ENCODE assay signal across 16 cellular contexts in the genomic region with DNA sequence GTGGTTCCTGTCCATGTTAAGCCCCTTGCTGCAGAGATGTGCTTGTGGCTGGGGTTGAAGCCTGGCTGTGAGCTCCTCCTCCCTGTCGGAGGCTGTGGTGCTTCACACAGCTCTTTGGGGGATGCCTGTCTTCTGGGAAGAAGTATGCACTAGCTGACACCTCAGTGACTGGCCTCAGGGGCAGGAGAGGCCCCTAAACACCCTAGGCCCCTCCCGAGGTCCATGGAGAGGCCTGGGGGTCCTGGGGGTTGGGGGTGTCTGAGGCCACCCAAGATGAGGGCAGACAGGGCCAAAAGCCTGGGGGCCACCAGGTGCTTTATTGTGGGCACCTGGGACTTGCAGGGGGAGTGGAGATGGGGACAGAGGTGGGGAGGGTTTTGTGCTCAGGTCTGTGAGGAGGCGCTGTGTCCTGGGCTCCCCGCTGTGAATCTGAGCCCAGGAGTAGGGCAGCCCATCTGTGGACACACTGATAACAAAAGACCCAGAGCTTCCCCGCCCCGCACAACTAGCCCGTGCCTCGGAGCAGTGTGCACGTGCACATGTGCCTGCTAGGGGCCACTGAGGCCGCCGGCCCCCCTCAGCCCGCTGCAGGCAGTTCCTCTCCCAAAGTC.
DNase-seq lines count a peak whose midpoint lies in the region; ATAC-seq and TF ChIP-seq lines count a peak whose summit lies in the region.
"Had no signal": no experiment of that assay in that cellular context is flagged by ENCODE, and none has a peak within 500 bp of the region (broad histone marks: within the 10 kb centered on the region; RNA-seq: fewer than 3 reads in every experiment).

No MANE protein-coding gene starts in this region.

- no peak overlapping the region for H2AFZ ChIP-seq in Karpas-422 (ENCODE audit: low read length)

- H3K27ac ChIP-seq in RWPE2 (ENCODE audit: poor library complexity, severe bottlenecking), result no peak overlapping the region
- no peak overlapping the region for H3K27ac ChIP-seq in heart left ventricle
- no peak overlapping the region for H3K27ac ChIP-seq in Karpas-422 (ENCODE audit: low read length)

- TF ChIP-seq CTCF in CD14-positive monocyte (IDR thresholded peaks at IDR 0.05) (no peak), RWPE2 (IDR thresholded peaks at IDR 0.05; ENCODE audit: poor library complexity, severe bottlenecking) (no peak), heart left ventricle (IDR thresholded peaks at IDR 0.05) (no peak), osteocyte (IDR thresholded peaks at IDR 0.05) (no peak)

- H3K27me3 Mint-ChIP-seq in CD14-positive monocyte (ENCODE audit: low read depth in 3 of 3), result peaks cover 0 to 16% (median 3%) of the 10 kb centered on the region in 3 donors
- no peaks in the 10 kb centered on the region for H3K27me3 Mint-ChIP-seq in osteocyte (ENCODE audit: unreplicated experiment)
- H3K27me3 Mint-ChIP-seq: B cell; naive thymus-derived CD8-positive, alpha-beta T cell had no signal

- H3K27me3 ChIP-seq in RWPE2 (ENCODE audit: insufficient read depth, poor library complexity, severe bottlenecking) (no peaks in the 10 kb centered on the region), heart left ventricle (no peaks in the 10 kb centered on the region), Karpas-422 (ENCODE audit: low read length) (no peaks in the 10 kb centered on the region)

- no peaks in the 10 kb centered on the region for H3K9me2 ChIP-seq in Karpas-422 (replicated peaks; ENCODE audit: insufficient read depth, low read length)

- peaks cover 0 to 2% (median 0%) of the 10 kb centered on the region in 7 donors for H3K9me3 Mint-ChIP-seq in CD14-positive monocyte
- H3K9me3 Mint-ChIP-seq in osteocyte (ENCODE audit: unreplicated experiment), result no peaks in the 10 kb centered on the region
- H3K9me3 Mint-ChIP-seq: activated T-helper 1 cell treated with anti-CD3 and anti-CD28 coated beads, Interleukin-12 subunit alpha, Interleukin-12 subunit beta, Interleukin-2, Interleukin-4 antibody, amounts not matched to agents 30 ng/mL and 10 ng/mL and 1 ng/mL, durations not matched to agents 14 hours and 24 hours and 36 hours; naive thymus-derived CD8-positive, alpha-beta T cell had no signal

- peak; percentile 34 for DNase-seq in CD14-positive monocyte (ENCODE audit: low spot score)
- DNase-seq in RWPE2 (ENCODE audit: low spot score), result peak; percentile 30
- DNase-seq in heart left ventricle, result peak in 3 of 5 donors; percentile 3 to 33 (median 22)
- peak; percentile 68 for DNase-seq in osteocyte (ENCODE audit: extremely low spot score, unreplicated experiment)
- no peak for DNase-seq in Karpas-422
- DNase-seq: activated CD4-positive, alpha-beta T cell treated with anti-CD3 and anti-CD28 coated beads for 1 hour; GOT3; NCI-H2029 treated with DMSO at 0.1 percent for 48 hours; small intestine; stimulated activated naive CD8-positive, alpha-beta T cell treated with anti-CD3 and anti-CD28 coated beads, Interleukin-15, Interleukin-2, amounts not matched to agents 100 U/mL and 50 U/mL, for 24 hours had no signal

- peaks cover 32 to 43% of the 10 kb centered on the region in 2 donors for H3K36me3 Mint-ChIP-seq in CD14-positive monocyte
- H3K36me3 Mint-ChIP-seq in osteocyte (ENCODE audit: unreplicated experiment), result peaks cover 2% of the 10 kb centered on the region

- 78 to 88% (median 82%) methylated on average over 11 to 12 of the region's 12 CpGs for WGBS in heart left ventricle, 4 donors

- no peak for TF ChIP-seq POLR2A in heart left ventricle (IDR thresholded peaks at IDR 0.05)

- H3K9ac ChIP-seq in Karpas-422 (ENCODE audit: low read length), result no peak overlapping the region

- H3K9me3 ChIP-seq in RWPE2 (ENCODE audit: severe bottlenecking) (no peaks in the 10 kb centered on the region), heart left ventricle (no peaks in the 10 kb centered on the region), Karpas-422 (ENCODE audit: low read length) (peaks cover 3% of the 10 kb centered on the region; the same call in 1 of the 2 replicates)

- H4K20me1 ChIP-seq in Karpas-422 (ENCODE audit: insufficient read depth, low read depth, low read length), result no peaks in the 10 kb centered on the region

- H3K4me3 Mint-ChIP-seq in CD14-positive monocyte, result no peak overlapping the region
- H3K4me3 Mint-ChIP-seq in osteocyte (ENCODE audit: unreplicated experiment), result no peak overlapping the region
- H3K4me3 Mint-ChIP-seq: activated T-helper 1 cell treated with anti-CD3 and anti-CD28 coated beads, Interleukin-12 subunit alpha, Interleukin-12 subunit beta, Interleukin-2, Interleukin-4 antibody, amounts not matched to agents 30 ng/mL and 10 ng/mL and 1 ng/mL, durations not matched to agents 14 hours and 24 hours and 36 hours; B cell; naive thymus-derived CD8-positive, alpha-beta T cell had no signal

- peak overlapping the region in 2 of 7 donors; percentile 10 to 14 for H3K27ac Mint-ChIP-seq in CD14-positive monocyte
- H3K27ac Mint-ChIP-seq in osteocyte (ENCODE audit: unreplicated experiment), result no peak overlapping the region
- H3K27ac Mint-ChIP-seq: activated T-helper 1 cell treated with anti-CD3 and anti-CD28 coated beads, Interleukin-12 subunit alpha, Interleukin-12 subunit beta, Interleukin-2, Interleukin-4 antibody, amounts not matched to agents 30 ng/mL and 10 ng/mL and 1 ng/mL, durations not matched to agents 14 hours and 24 hours and 36 hours; B cell had no signal

- no peaks in the 10 kb centered on the region for H3K79me2 ChIP-seq in Karpas-422 (ENCODE audit: low read length)

- no peak overlapping the region for H3K4me2 ChIP-seq in Karpas-422 (ENCODE audit: low read depth, low read length, poor library complexity, severe bottlenecking)

- no peak overlapping the region for H3K4me3 ChIP-seq in RWPE2 (ENCODE audit: severe bottlenecking)
- no peak overlapping the region for H3K4me3 ChIP-seq in heart left ventricle
- no peak overlapping the region for H3K4me3 ChIP-seq in Karpas-422 (ENCODE audit: low read length)

- intact Hi-C loops in CD14-positive monocyte (cut with micrococcal nuclease) (no loop called here), heart left ventricle (cut with DNase I) (no loop called here)

- H3K4me1 Mint-ChIP-seq in CD14-positive monocyte (no peaks in the 10 kb centered on the region), osteocyte (ENCODE audit: unreplicated experiment) (no peaks in the 10 kb centered on the region)
- H3K4me1 Mint-ChIP-seq: B cell had no signal

- no peaks in the 10 kb centered on the region for H3K4me1 ChIP-seq in RWPE2 (ENCODE audit: insufficient read depth, poor library complexity, severe bottlenecking)
- peaks cover 0 to 9% (median 0%) of the 10 kb centered on the region in 12 donors for H3K4me1 ChIP-seq in heart left ventricle
- no peaks in the 10 kb centered on the region for H3K4me1 ChIP-seq in Karpas-422 (ENCODE audit: low read length)

- ATAC-seq in RWPE2 (ENCODE audit: low read depth) (no peak), heart left ventricle (no peak), HG03025 (IDR thresholded peaks at IDR 0.05; ENCODE audit: low FRiP score, unreplicated experiment) (no peak), HG02852 (IDR thresholded peaks at IDR 0.05; ENCODE audit: unreplicated experiment) (no peak), GM19324 (IDR thresholded peaks at IDR 0.05; ENCODE audit: low FRiP score, unreplicated experiment) (no peak)
- ATAC-seq: naive thymus-derived CD8-positive, alpha-beta T cell; stimulated activated naive CD8-positive, alpha-beta T cell treated with anti-CD3 and anti-CD28 coated beads, Interleukin-15, Interleukin-2, amounts not matched to agents 100 U/mL and 50 U/mL, for 24 hours had no signal

- H3K36me3 ChIP-seq in RWPE2 (ENCODE audit: low read depth), result no peaks in the 10 kb centered on the region
- H3K36me3 ChIP-seq in heart left ventricle, result peaks cover 0 to 47% (median 29%) of the 10 kb centered on the region in 9 donors
- no peaks in the 10 kb centered on the region; the same call in 1 of the 2 replicates for H3K36me3 ChIP-seq in Karpas-422 (ENCODE audit: insufficient read depth, low read length)
